13 cellular contexts compared by ENCODE assay signal in the genomic region with DNA sequence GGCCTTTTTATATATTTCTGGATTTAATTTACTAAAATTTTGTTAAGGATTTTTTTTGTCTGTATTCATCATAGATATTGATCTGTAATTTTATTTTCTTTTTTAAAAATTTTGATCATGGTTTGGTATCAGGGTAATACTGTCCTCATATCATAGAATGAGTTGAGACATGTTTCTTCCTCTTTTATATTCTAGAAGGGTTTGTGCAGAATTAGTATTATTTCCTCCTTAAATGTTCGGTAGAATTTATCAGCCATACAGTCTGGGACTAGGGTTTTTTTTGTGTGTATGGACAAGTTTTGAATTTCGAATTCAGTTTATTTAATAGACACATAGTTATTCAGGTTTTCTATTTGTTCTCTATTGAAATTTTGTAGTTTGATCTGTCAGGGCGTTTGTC.
"Had no signal": no experiment of that assay in that cellular context is flagged by ENCODE, and none has a peak within 500 bp of the region (broad histone marks: within the 10 kb centered on the region; RNA-seq: fewer than 3 reads in every experiment).

No MANE protein-coding gene starts in this region.

- H3K9me3 Mint-ChIP-seq: activated T-cell treated with anti-CD3 and anti-CD28 coated beads, Interleukin-2, amount 50 U/mL, for 4 hours had no signal

- H3K9ac ChIP-seq: neural progenitor cell, parathyroid adenoma had no signal

- ATAC-seq: activated T-cell treated with anti-CD3 and anti-CD28 coated beads, Interleukin-2, amount 50 U/mL, for 4 hours; gastrocnemius medialis had no signal

- FAIRE-seq: keratinocyte, urothelium cell line had no signal

- H3K27me3 ChIP-seq: gastrocnemius medialis, neural progenitor cell had no signal

- H3K27ac Mint-ChIP-seq: activated CD4-positive, alpha-beta memory T cell treated with anti-CD3 and anti-CD28 coated beads for 36 hours; activated naive CD8-positive, alpha-beta T cell treated with anti-CD3 and anti-CD28 coated beads for 36 hours; neural progenitor cell had no signal

- H3K27me3 Mint-ChIP-seq: activated CD4-positive, alpha-beta memory T cell treated with anti-CD3 and anti-CD28 coated beads for 36 hours; activated naive CD8-positive, alpha-beta T cell treated with anti-CD3 and anti-CD28 coated beads for 36 hours had no signal

- H3K9me3 ChIP-seq: gastrocnemius medialis had no signal

- H3K4me1 Mint-ChIP-seq: neural progenitor cell had no signal

- H3K4me3 Mint-ChIP-seq: activated CD4-positive, alpha-beta memory T cell treated with anti-CD3 and anti-CD28 coated beads for 36 hours; activated naive CD8-positive, alpha-beta T cell treated with anti-CD3 and anti-CD28 coated beads for 36 hours; activated T-cell treated with anti-CD3 and anti-CD28 coated beads, Interleukin-2, amount 50 U/mL, for 4 hours; neural progenitor cell had no signal

- H3K4me2 ChIP-seq: neural progenitor cell had no signal

- H3K27ac ChIP-seq: gastrocnemius medialis, neural progenitor cell, parathyroid adenoma had no signal

- H2AFZ ChIP-seq: neural progenitor cell, parathyroid adenoma had no signal

- H3K36me3 ChIP-seq: gastrocnemius medialis, neural progenitor cell had no signal

- H3K4me3 ChIP-seq: gastrocnemius medialis, neural progenitor cell had no signal

- DNase-seq: activated CD4-positive, alpha-beta memory T cell treated with anti-CD3 and anti-CD28 coated beads for 36 hours; activated effector memory CD4-positive, alpha-beta T cell treated with anti-CD3 and anti-CD28 coated beads, Interleukin-2, amount 50 U/mL, for 16 hours; activated naive CD8-positive, alpha-beta T cell treated with anti-CD3 and anti-CD28 coated beads for 36 hours; activated T-cell treated with anti-CD3 and anti-CD28 coated beads, Interleukin-2, amount 50 U/mL, for 4 hours; anterior cingulate cortex; gastrocnemius medialis; stimulated activated CD4-positive, alpha-beta T cell treated with anti-CD3 and anti-CD28 coated beads, Interleukin-15, amount 100 ng/mL, for 24 hours; stimulated activated CD4-positive, alpha-beta T cell treated with anti-CD3 and anti-CD28 coated beads, Interleukin-4, amount 100 ng/mL, for 4 hours; T-helper 2 cell had no signal
